1 cellular context compared by ENCODE assay signal in the genomic region with DNA sequence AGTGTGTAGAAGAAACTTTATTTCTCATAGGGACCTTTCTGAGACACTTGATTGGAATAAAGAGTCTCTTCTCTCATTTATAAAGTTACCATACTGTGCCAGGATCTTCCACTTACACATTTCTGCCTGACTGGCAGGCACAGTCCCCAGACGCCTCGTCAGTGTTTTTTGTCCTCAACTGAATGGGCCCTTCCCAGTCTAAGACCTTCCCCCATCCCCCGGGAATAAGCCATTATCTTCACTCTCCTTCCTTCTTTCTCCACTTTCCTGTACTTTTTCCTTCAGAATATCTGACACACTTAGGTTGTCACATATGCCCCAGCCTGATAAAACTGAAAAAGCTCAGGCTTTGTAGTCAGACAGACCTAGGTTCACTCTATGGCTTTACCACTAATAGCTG.
TF ChIP-seq lines count a peak whose summit lies in the region.

No MANE protein-coding gene starts in this region.

TF ChIP-seq in A549, 52 proteins besides CTCF, POLR2A, EP300 and RAD21 (continued from another document):
- TF ChIP-seq, protein P1, sequence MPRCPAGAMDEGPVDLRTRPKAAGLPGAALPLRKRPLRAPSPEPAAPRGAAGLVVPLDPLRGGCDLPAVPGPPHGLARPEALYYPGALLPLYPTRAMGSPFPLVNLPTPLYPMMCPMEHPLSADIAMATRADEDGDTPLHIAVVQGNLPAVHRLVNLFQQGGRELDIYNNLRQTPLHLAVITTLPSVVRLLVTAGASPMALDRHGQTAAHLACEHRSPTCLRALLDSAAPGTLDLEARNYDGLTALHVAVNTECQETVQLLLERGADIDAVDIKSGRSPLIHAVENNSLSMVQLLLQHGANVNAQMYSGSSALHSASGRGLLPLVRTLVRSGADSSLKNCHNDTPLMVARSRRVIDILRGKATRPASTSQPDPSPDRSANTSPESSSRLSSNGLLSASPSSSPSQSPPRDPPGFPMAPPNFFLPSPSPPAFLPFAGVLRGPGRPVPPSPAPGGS (IDR thresholded peaks at IDR 0.05): no peak
- no peak for TF ChIP-seq FOXS1 (CRISPR knock-in tag; IDR thresholded peaks at IDR 0.05)
- no peak for TF ChIP-seq RFX5 (IDR thresholded peaks at IDR 0.05)
- no peak for TF ChIP-seq ESRRA (IDR thresholded peaks at IDR 0.05; ENCODE audit: borderline replicate concordance, low read length)
- TF ChIP-seq SREBF2 (IDR thresholded peaks at IDR 0.05): no peak
- no peak for TF ChIP-seq MAZ (IDR thresholded peaks at IDR 0.05; ENCODE audit: borderline replicate concordance, low read depth, low read length)
- no peak for TF ChIP-seq POLR2AphosphoS2 (conservative IDR thresholded peaks at IDR 0.05; ENCODE audit: low read length)
- TF ChIP-seq, protein P2, sequence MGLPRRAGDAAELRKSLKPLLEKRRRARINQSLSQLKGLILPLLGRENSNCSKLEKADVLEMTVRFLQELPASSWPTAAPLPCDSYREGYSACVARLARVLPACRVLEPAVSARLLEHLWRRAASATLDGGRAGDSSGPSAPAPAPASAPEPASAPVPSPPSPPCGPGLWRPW (IDR thresholded peaks at IDR 0.05): no peak
- TF ChIP-seq, protein P3, sequence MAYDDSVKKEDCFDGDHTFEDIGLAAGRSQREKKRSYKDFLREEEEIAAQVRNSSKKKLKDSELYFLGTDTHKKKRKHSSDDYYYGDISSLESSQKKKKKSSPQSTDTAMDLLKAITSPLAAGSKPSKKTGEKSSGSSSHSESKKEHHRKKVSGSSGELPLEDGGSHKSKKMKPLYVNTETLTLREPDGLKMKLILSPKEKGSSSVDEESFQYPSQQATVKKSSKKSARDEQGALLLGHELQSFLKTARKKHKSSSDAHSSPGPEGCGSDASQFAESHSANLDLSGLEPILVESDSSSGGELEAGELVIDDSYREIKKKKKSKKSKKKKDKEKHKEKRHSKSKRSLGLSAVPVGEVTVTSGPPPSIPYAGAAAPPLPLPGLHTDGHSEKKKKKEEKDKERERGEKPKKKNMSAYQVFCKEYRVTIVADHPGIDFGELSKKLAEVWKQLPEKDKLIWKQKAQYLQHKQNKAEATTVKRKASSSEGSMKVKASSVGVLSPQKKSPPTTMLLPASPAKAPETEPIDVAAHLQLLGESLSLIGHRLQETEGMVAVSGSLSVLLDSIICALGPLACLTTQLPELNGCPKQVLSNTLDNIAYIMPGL (CRISPR knock-in tag; IDR thresholded peaks at IDR 0.05; ENCODE audit: borderline replicate concordance): no peak
- TF ChIP-seq, protein P4, sequence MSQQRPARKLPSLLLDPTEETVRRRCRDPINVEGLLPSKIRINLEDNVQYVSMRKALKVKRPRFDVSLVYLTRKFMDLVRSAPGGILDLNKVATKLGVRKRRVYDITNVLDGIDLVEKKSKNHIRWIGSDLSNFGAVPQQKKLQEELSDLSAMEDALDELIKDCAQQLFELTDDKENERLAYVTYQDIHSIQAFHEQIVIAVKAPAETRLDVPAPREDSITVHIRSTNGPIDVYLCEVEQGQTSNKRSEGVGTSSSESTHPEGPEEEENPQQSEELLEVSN (IDR thresholded peaks at IDR 0.05; ENCODE audit: borderline replicate concordance, low read depth): no peak
- TF ChIP-seq FOSL2 (IDR thresholded peaks at IDR 0.05): no peak
- no peak for TF ChIP-seq FOSL2 (CRISPR knock-in tag; IDR thresholded peaks at IDR 0.05)
- TF ChIP-seq RARB (CRISPR knock-in tag; IDR thresholded peaks at IDR 0.05): no peak
- no peak for TF ChIP-seq RCOR1 (IDR thresholded peaks at IDR 0.05; ENCODE audit: low read depth, low read length)
- TF ChIP-seq HOXB5 (CRISPR knock-in tag; IDR thresholded peaks at IDR 0.05): no peak
